ENCODE assay signal across 1 cellular context in genomic region chr15:52254331-52254730, GRCh38.
TF ChIP-seq lines count a peak whose summit lies in the region.

No MANE protein-coding gene starts in this region.

TF ChIP-seq in K562, 482 proteins besides CTCF, POLR2A, EP300 and RAD21 (continued from another document):
- TF ChIP-seq ZNF592 (IDR thresholded peaks at IDR 0.05) (no peak), MXI1 (IDR thresholded peaks at IDR 0.05; ENCODE audit: low read depth, low read length) (no peak), ZNF146 (CRISPR knock-in tag; IDR thresholded peaks at IDR 0.05; ENCODE audit: unreplicated experiment) (no peak), ZKSCAN1 (IDR thresholded peaks at IDR 0.05; ENCODE audit: low read depth, low read length) (no peak), ZSCAN32 (CRISPR knock-in tag; IDR thresholded peaks at IDR 0.05) (0 out of 2 replicates have a peak, but pooled peaks have one; percentile 22), PTTG1 (tag; IDR thresholded peaks at IDR 0.05; ENCODE audit: low read depth) (no peak), SPI1 (IDR thresholded peaks at IDR 0.05; ENCODE audit: borderline replicate concordance, low read depth, low read length) (0 out of 2 replicates have a peak, but pooled peaks have one; percentile 6), SFPQ (IDR thresholded peaks at IDR 0.05; ENCODE audit: low read depth, low read length) (no peak), ZNF174 (CRISPR knock-in tag; IDR thresholded peaks at IDR 0.05) (no peak)
